ENCODE assay signal across 1 cellular context in genomic region chr4:997375-998071, GRCh38.
TF ChIP-seq lines count a peak whose summit lies in the region.

No MANE protein-coding gene starts in this region.

TF ChIP-seq in K562, 482 proteins besides CTCF, POLR2A, EP300 and RAD21 (continued from another document and continues in another):
- TF ChIP-seq HES1 (IDR thresholded peaks at IDR 0.05; ENCODE audit: low read depth) (no peak), NFRKB (IDR thresholded peaks at IDR 0.05; ENCODE audit: low read depth) (no peak), PCBP2 (IDR thresholded peaks at IDR 0.05; ENCODE audit: low read depth, low read length, poor library complexity, severe bottlenecking) (no peak), TSC22D4 (tag; IDR thresholded peaks at IDR 0.05) (no peak), GTF2B (IDR thresholded peaks at IDR 0.05; ENCODE audit: extremely low read depth, insufficient read length) (no peak), HMG20B (CRISPR knock-in tag; IDR thresholded peaks at IDR 0.05) (no peak), SUPT5H (IDR thresholded peaks at IDR 0.05) (no peak), ZNF583 (CRISPR knock-in tag; IDR thresholded peaks at IDR 0.05) (no peak), RBM14 (IDR thresholded peaks at IDR 0.05; ENCODE audit: borderline replicate concordance, insufficient read depth, low read depth, low read length) (0 out of 2 replicates have a peak, but pooled peaks have one; percentile 37), ZBTB33 (CRISPR knock-in tag; IDR thresholded peaks at IDR 0.05) (no peak), ZBTB7A (IDR thresholded peaks at IDR 0.05; ENCODE audit: borderline replicate concordance, control insufficient read depth, low read depth, low read length) (peak; percentile 82; the same call in 1 of the 2 replicates), CHD7 (IDR thresholded peaks at IDR 0.05; ENCODE audit: low read depth, low read length) (no peak), MBD2 (IDR thresholded peaks at IDR 0.05; ENCODE audit: borderline replicate concordance, low read depth) (no peak), ZNF175 (CRISPR knock-in tag; IDR thresholded peaks at IDR 0.05; ENCODE audit: low read depth) (no peak), TAL1 (IDR thresholded peaks at IDR 0.05) (no peak), KDM5B (IDR thresholded peaks at IDR 0.05; ENCODE audit: insufficient replicate concordance, low read depth, low read length) (peak; percentile 26), ZNF57 (CRISPR knock-in tag; IDR thresholded peaks at IDR 0.05) (no peak), ZFP30 (CRISPR knock-in tag; IDR thresholded peaks at IDR 0.05; ENCODE audit: borderline replicate concordance) (no peak), CHD2 (IDR thresholded peaks at IDR 0.05; ENCODE audit: low read depth, low read length) (no peak), BRF2 (IDR thresholded peaks at IDR 0.05; ENCODE audit: borderline replicate concordance, insufficient read depth, insufficient read length) (no peak), SMAD1 (IDR thresholded peaks at IDR 0.05; ENCODE audit: low read depth, low read length, partially characterized antibody) (no peak), ZNF764 (CRISPR knock-in tag; IDR thresholded peaks at IDR 0.05; ENCODE audit: low read depth) (no peak), E2F3 (CRISPR knock-in tag; IDR thresholded peaks at IDR 0.05) (no peak), HIVEP1 (CRISPR knock-in tag; IDR thresholded peaks at IDR 0.05) (no peak), VEZF1 (CRISPR knock-in tag; IDR thresholded peaks at IDR 0.05) (peak; percentile 89), BRD4 (IDR thresholded peaks at IDR 0.05) (no peak), NONO (IDR thresholded peaks at IDR 0.05; ENCODE audit: low read depth in 2 of 2, low read length in 1 of 2) (peak in 1 of 2 experiments; percentile 81; a peak in 3 of 4 replicates), CCNT2 (IDR thresholded peaks at IDR 0.05; ENCODE audit: borderline replicate concordance, extremely low read depth, insufficient read length, low read depth, low read length) (peak; percentile 79), CTBP1 (IDR thresholded peaks at IDR 0.05; ENCODE audit: borderline replicate concordance) (peak; percentile 77), RHOXF2B (CRISPR knock-in tag; conservative IDR thresholded peaks at IDR 0.05) (no peak), ZNF143 (CRISPR knock-in tag; IDR thresholded peaks at IDR 0.05) (no peak), SPI1 (IDR thresholded peaks at IDR 0.05; ENCODE audit: borderline replicate concordance, low read depth, low read length) (no peak)
- TF ChIP-seq, protein P1, sequence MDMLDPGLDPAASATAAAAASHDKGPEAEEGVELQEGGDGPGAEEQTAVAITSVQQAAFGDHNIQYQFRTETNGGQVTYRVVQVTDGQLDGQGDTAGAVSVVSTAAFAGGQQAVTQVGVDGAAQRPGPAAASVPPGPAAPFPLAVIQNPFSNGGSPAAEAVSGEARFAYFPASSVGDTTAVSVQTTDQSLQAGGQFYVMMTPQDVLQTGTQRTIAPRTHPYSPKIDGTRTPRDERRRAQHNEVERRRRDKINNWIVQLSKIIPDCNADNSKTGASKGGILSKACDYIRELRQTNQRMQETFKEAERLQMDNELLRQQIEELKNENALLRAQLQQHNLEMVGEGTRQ (CRISPR knock-in tag; IDR thresholded peaks at IDR 0.05), result no peak
- TF ChIP-seq, protein P2, sequence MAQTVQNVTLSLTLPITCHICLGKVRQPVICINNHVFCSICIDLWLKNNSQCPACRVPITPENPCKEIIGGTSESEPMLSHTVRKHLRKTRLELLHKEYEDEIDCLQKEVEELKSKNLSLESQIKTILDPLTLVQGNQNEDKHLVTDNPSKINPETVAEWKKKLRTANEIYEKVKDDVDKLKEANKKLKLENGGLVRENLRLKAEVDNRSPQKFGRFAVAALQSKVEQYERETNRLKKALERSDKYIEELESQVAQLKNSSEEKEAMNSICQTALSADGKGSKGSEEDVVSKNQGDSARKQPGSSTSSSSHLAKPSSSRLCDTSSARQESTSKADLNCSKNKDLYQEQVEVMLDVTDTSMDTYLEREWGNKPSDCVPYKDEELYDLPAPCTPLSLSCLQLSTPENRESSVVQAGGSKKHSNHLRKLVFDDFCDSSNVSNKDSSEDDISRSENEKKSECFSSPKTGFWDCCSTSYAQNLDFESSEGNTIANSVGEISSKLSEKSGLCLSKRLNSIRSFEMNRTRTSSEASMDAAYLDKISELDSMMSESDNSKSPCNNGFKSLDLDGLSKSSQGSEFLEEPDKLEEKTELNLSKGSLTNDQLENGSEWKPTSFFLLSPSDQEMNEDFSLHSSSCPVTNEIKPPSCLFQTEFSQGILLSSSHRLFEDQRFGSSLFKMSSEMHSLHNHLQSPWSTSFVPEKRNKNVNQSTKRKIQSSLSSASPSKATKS (CRISPR knock-in tag; IDR thresholded peaks at IDR 0.05), result no peak
- TF ChIP-seq, protein P3, sequence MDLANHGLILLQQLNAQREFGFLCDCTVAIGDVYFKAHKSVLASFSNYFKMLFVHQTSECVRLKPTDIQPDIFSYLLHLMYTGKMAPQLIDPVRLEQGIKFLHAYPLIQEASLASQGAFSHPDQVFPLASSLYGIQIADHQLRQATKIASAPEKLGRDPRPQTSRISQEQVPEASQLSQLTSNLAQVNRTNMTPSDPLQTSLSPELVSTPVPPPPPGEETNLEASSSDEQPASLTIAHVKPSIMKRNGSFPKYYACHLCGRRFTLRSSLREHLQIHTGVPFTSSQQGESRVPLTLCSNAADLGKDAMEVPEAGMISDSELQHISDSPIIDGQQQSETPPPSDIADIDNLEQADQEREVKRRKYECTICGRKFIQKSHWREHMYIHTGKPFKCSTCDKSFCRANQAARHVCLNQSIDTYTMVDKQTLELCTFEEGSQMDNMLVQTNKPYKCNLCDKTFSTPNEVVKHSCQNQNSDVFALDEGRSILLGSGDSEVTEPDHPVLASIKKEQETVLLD (IDR thresholded peaks at IDR 0.05), result no peak
